ENCODE assay signal across 34 cellular contexts in genomic region chr6:40015530-40015929, GRCh38.
"Had no signal": no experiment of that assay in that cellular context is flagged by ENCODE, and none has a peak within 500 bp of the region (broad histone marks: within the 10 kb centered on the region; RNA-seq: fewer than 3 reads in every experiment).

No MANE protein-coding gene starts in this region.

- H3K36me3 ChIP-seq: MG63 had no signal

- H3K9me3 ChIP-seq: MG63 had no signal

- H3K27me3 ChIP-seq: MG63 had no signal

- DNase-seq: Karpas-422, Kasumi-1, MG63, MM.1S, MV-4-11, NCI-H1048, NCI-H1092, NCI-H1092 treated with DMSO at 0.1 percent for 48 hours, NCI-H1105, NCI-H1105 treated with DMSO at 0.1 percent for 48 hours, NCI-H1417, NCI-H1417 treated with DMSO at 0.1 percent for 48 hours, NCI-H1436, NCI-H1436 treated with DMSO at 0.1 percent for 48 hours, NCI-H146, NCI-H1694, NCI-H1694 treated with DMSO at 0.1 percent for 48 hours, NCI-H187, NCI-H187 treated with DMSO at 0.1 percent for 48 hours, NCI-H1930, NCI-H2029, NCI-H2029 treated with DMSO at 0.1 percent for 48 hours, NCI-H2081, NCI-H2081 treated with DMSO at 0.1 percent for 48 hours, NCI-H2107, NCI-H2171, NCI-H2171 treated with DMSO at 0.1 percent for 48 hours, NCI-H2227 treated with DMSO at 0.1 percent for 48 hours, NCI-H226, NCI-H345, NCI-H446, NCI-H446 treated with DMSO at 0.1 percent for 48 hours, NCI-H510A, NCI-H510A treated with DMSO at 0.1 percent for 48 hours had no signal

- H3K4me3 ChIP-seq: MG63 had no signal
